ENCODE assay signal across 1 cellular context in genomic region chr22:17633217-17633997, GRCh38.
TF ChIP-seq lines count a peak whose summit lies in the region.

No MANE protein-coding gene starts in this region.

TF ChIP-seq in K562, 482 proteins besides CTCF, POLR2A, EP300 and RAD21 (continued from another document and continues in another):
- TF ChIP-seq ZBTB40 (IDR thresholded peaks at IDR 0.05) (no peak), ZBTB40 (CRISPR knock-in tag; IDR thresholded peaks at IDR 0.05) (no peak), SRSF1 (IDR thresholded peaks at IDR 0.05; ENCODE audit: low read depth, low read length) (no peak), NFIC (IDR thresholded peaks at IDR 0.05) (peak; percentile 83), SMAD2 (IDR thresholded peaks at IDR 0.05; ENCODE audit: low read depth, low read length) (no peak), USF2 (CRISPR knock-in tag; IDR thresholded peaks at IDR 0.05) (no peak), SMC3 (conservative IDR thresholded peaks at IDR 0.05; ENCODE audit: insufficient read depth, low read depth, low read length) (no peak), GTF2B (IDR thresholded peaks at IDR 0.05; ENCODE audit: extremely low read depth, insufficient read length) (no peak), CBX2 (IDR thresholded peaks at IDR 0.05; ENCODE audit: insufficient read depth, low read length, poor library complexity, severe bottlenecking) (no peak), KDM4B (IDR thresholded peaks at IDR 0.05; ENCODE audit: borderline replicate concordance in 2 of 2, low read depth in 1 of 2) (no peak), POLR3A (IDR thresholded peaks at IDR 0.05; ENCODE audit: borderline replicate concordance, extremely low read depth, insufficient read depth, insufficient read length) (no peak), SETDB1 (IDR thresholded peaks at IDR 0.05; ENCODE audit: low read length) (no peak), ETS1 (conservative IDR thresholded peaks at IDR 0.05; ENCODE audit: control insufficient read depth, low read depth, low read length) (no peak), TGIF2 (CRISPR knock-in tag; IDR thresholded peaks at IDR 0.05) (no peak), FOXA1 (IDR thresholded peaks at IDR 0.05; ENCODE audit: borderline replicate concordance) (no peak), SMARCC2 (IDR thresholded peaks at IDR 0.05; ENCODE audit: low read depth) (peak; percentile 77; the same call in 1 of the 2 replicates), COPS2 (conservative IDR thresholded peaks at IDR 0.05) (no peak), STAT5A (IDR thresholded peaks at IDR 0.05; ENCODE audit: borderline replicate concordance, low read length) (no peak), RBM15 (IDR thresholded peaks at IDR 0.05; ENCODE audit: insufficient read depth, low read length) (no peak), ZNF398 (CRISPR knock-in tag; IDR thresholded peaks at IDR 0.05) (no peak), RBM14 (IDR thresholded peaks at IDR 0.05; ENCODE audit: borderline replicate concordance, insufficient read depth, low read depth, low read length) (no peak), JUND (IDR thresholded peaks at IDR 0.05; ENCODE audit: borderline replicate concordance, low read depth, low read length) (peak; percentile 44; the same call in 1 of the 2 replicates), JUND (tag; IDR thresholded peaks at IDR 0.05; ENCODE audit: borderline replicate concordance, low read depth, low read length) (peak; percentile 4; the same call in 1 of the 3 replicates), ID3 (CRISPR knock-in tag; IDR thresholded peaks at IDR 0.05) (no peak), ID3 (tag; IDR thresholded peaks at IDR 0.05) (peak; percentile 41), NELFE (IDR thresholded peaks at IDR 0.05; ENCODE audit: insufficient read depth, insufficient read length) (no peak), ERF (CRISPR knock-in tag; IDR thresholded peaks at IDR 0.05) (no peak), TBL1XR1 (IDR thresholded peaks at IDR 0.05; ENCODE audit: low read length in 2 of 2) (0 out of 4 replicates have a peak, but pooled peaks of 1 of the 2 experiments have one; percentile 36), STAG1 (CRISPR knock-in tag; IDR thresholded peaks at IDR 0.05; ENCODE audit: borderline replicate concordance) (no peak), CEBPB (tag; IDR thresholded peaks at IDR 0.05) (no peak), MTA1 (IDR thresholded peaks at IDR 0.05; ENCODE audit: borderline replicate concordance) (no peak; the same call in 1 of the 2 replicates), ATF4 (CRISPR knock-in tag; IDR thresholded peaks at IDR 0.05) (peak; percentile 72), CCAR2 (IDR thresholded peaks at IDR 0.05; ENCODE audit: low read depth, low read length) (no peak), HMBOX1 (IDR thresholded peaks at IDR 0.05) (peak; percentile 98), NCOA6 (IDR thresholded peaks at IDR 0.05) (no peak; the same call in 1 of the 2 replicates), ZFP1 (CRISPR knock-in tag; IDR thresholded peaks at IDR 0.05) (no peak), IFI16 (CRISPR knock-in tag; IDR thresholded peaks at IDR 0.05) (no peak), RCOR1 (IDR thresholded peaks at IDR 0.05; ENCODE audit: borderline replicate concordance in 1 of 2, low read depth in 2 of 2, low read length in 2 of 2) (0 out of 4 replicates have a peak, but pooled peaks of 1 of the 2 experiments have one; percentile 48), BACH1 (tag; IDR thresholded peaks at IDR 0.05) (peak; percentile 73), ZNF143 (CRISPR knock-in tag; IDR thresholded peaks at IDR 0.05) (no peak), ATF2 (CRISPR knock-in tag; IDR thresholded peaks at IDR 0.05) (no peak), ZNF699 (CRISPR knock-in tag; IDR thresholded peaks at IDR 0.05; ENCODE audit: insufficient replicate concordance) (no peak), ILK (tag; IDR thresholded peaks at IDR 0.05; ENCODE audit: borderline replicate concordance, low read depth) (no peak), BDP1 (IDR thresholded peaks at IDR 0.05; ENCODE audit: insufficient read depth, insufficient read length) (no peak), CREB3L1 (IDR thresholded peaks at IDR 0.05; ENCODE audit: borderline replicate concordance, low read depth) (no peak), CHD1 (IDR thresholded peaks at IDR 0.05; ENCODE audit: low read length) (no peak), PRMT5 (CRISPR knock-in tag; IDR thresholded peaks at IDR 0.05) (no peak), POLR2H (tag; IDR thresholded peaks at IDR 0.05; ENCODE audit: low read depth) (peak; percentile 45; the same call in 1 of the 2 replicates)
